Comparison of ENCODE assay signal across 13 cellular contexts in the genomic region with DNA sequence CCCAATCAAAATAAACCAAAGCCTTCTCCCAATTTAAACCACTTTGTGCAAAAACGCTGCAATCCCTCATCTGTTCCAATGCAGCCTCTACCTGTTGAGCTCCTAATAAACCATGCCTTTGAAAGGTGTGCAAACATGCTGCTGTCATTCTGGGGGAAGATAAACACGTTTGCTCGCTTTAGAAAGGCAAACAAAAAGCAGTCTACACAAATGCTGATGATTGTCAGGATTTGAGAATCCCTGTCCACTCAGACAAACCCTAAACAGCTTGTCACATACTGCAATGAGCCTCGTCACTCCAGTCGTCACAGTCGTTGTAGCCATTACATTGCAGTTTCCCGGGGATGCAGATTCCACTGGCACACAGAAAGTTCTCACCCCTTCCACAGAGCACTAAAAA.
"Had no signal": no experiment of that assay in that cellular context is flagged by ENCODE, and none has a peak within 500 bp of the region (broad histone marks: within the 10 kb centered on the region; RNA-seq: fewer than 3 reads in every experiment).

No MANE protein-coding gene starts in this region.

- H3K27me3 ChIP-seq: breast epithelium, ovary, upper lobe of left lung had no signal

- H3K36me3 ChIP-seq: breast epithelium, lower lobe of right lung, ovary, upper lobe of left lung had no signal

- H3K27ac ChIP-seq: breast epithelium, dorsolateral prefrontal cortex, lower lobe of right lung, ovary, upper lobe of left lung had no signal

- H3K4me1 ChIP-seq: breast epithelium had no signal

- ATAC-seq: activated CD8-positive, alpha-beta T cell treated with anti-CD3 and anti-CD28 coated beads for 36 hours; lower lobe of right lung had no signal

- H3K9me3 ChIP-seq: breast epithelium, lower lobe of right lung, ovary, upper lobe of left lung had no signal

- H3K4me3 ChIP-seq: breast epithelium, dorsolateral prefrontal cortex, lower lobe of right lung, ovary, upper lobe of left lung had no signal

- DNase-seq: activated CD4-positive, alpha-beta T cell treated with anti-CD3 and anti-CD28 coated beads for 4 hours; activated CD8-positive, alpha-beta memory T cell treated with anti-CD3 and anti-CD28 coated beads, Interleukin-2, amount 50 U/mL, for 4 hours; activated CD8-positive, alpha-beta T cell treated with anti-CD3 and anti-CD28 coated beads for 36 hours; activated naive CD8-positive, alpha-beta T cell treated with anti-CD3 and anti-CD28 coated beads, Interleukin-2, amount 10 ng/mL, durations not matched to agents 7 days and 5 days; aorta; dorsolateral prefrontal cortex; lower lobe of right lung; ovary; stimulated activated CD4-positive, alpha-beta T cell treated with anti-CD3 and anti-CD28 coated beads, Interleukin-12 subunit alpha, Interleukin-12 subunit beta, amount 100 ng/mL, for 4 hours; stimulated activated naive CD4-positive, alpha-beta T cell; substantia nigra; upper lobe of left lung had no signal
